Comparison of ENCODE assay signal across 13 cellular contexts in the genomic region with DNA sequence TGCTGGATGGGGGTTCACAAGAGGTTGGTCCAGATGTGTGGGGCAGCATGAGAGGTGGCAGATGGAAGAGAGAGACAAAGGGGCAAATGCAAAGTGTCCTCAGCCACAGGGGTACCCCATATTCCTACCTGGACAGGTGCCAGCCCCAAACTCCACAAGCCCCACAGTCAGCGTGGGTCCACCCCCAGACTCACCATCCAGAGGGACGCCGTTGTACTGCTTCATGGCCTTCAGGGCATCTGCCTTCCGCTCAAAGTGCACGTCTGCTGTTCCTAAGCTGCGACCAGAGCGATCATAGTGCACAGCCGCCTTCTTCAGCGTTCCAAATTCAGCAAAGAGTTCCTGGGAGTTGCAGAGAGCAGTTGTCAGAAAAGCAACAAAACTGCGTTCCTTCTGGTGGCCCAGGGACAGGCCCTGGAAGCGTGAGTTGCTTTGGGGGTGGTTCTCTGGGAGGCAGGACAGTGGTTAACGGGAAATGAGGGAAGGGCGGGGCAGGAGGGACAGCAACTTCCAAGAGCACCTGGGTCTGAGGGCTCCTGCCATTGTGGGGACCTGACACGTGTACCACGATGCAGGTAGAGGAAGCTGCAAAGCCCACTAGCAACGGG. TPM values are rescaled to one million over a fixed set of nuclear protein-coding genes. Genes with fewer than 3 reads are reported as not detected.
DNase-seq lines count a peak whose midpoint lies in the region; ATAC-seq, FAIRE-seq and TF ChIP-seq lines count a peak whose summit lies in the region.
"Had no signal": no experiment of that assay in that cellular context is flagged by ENCODE, and none has a peak within 500 bp of the region (broad histone marks: within the 10 kb centered on the region; RNA-seq: fewer than 3 reads in every experiment).

No MANE protein-coding gene starts in this region.

- no peak overlapping the region for H3K4ac ChIP-seq in mesenchymal stem cell (ENCODE audit: low read depth in 1 of 2, low read length in 2 of 2)

- no peak overlapping the region for H2BK12ac ChIP-seq in mesenchymal stem cell (ENCODE audit: low read length in 2 of 2)

- H3K9me2 ChIP-seq in Karpas-422 (replicated peaks; ENCODE audit: insufficient read depth, low read length), result no peaks in the 10 kb centered on the region

- H2AK5ac ChIP-seq in mesenchymal stem cell (ENCODE audit: low read length, severe bottlenecking), result no peak overlapping the region

- FAIRE-seq in K562 (lab: Jason Lieb, UNC), result no peak
- FAIRE-seq: TTC549 had no signal

- H3K4me1 ChIP-seq in Karpas-422 (ENCODE audit: low read length) (peaks cover 20% of the 10 kb centered on the region), K562 (replicated peaks in 1 of 2; ENCODE audit: control insufficient read depth in 2 of 2, insufficient read depth in 2 of 2, low read length in 2 of 2) (peaks cover 12 to 49% of the 10 kb centered on the region in 2 experiments; a peak in 4 of 5 replicates), mesenchymal stem cell (ENCODE audit: control insufficient read depth, insufficient read depth, low read depth, low read length) (peaks cover 43% of the 10 kb centered on the region)

- peak overlapping the region; percentile 86 for H3K4me3 Mint-ChIP-seq in activated CD8-positive, alpha-beta memory T cell treated with anti-CD3 and anti-CD28 coated beads, Interleukin-2, amount 10 ng/mL, durations not matched to agents 7 days and 5 days
- H3K4me3 Mint-ChIP-seq in progenitor cell of endocrine pancreas (ENCODE audit: low read depth), result peak overlapping the region; percentile 84

- H2BK15ac ChIP-seq in mesenchymal stem cell (ENCODE audit: low read depth, poor library complexity, severe bottlenecking), result no peak overlapping the region

- H3K36me3 Mint-ChIP-seq in activated CD8-positive, alpha-beta memory T cell treated with anti-CD3 and anti-CD28 coated beads, Interleukin-2, amount 10 ng/mL, durations not matched to agents 7 days and 5 days, result peaks cover 49% of the 10 kb centered on the region
- H3K36me3 Mint-ChIP-seq in progenitor cell of endocrine pancreas (ENCODE audit: insufficient read depth), result peaks cover 17% of the 10 kb centered on the region

- no peak overlapping the region for H4K8ac ChIP-seq in mesenchymal stem cell (ENCODE audit: low read length)

- no peaks in the 10 kb centered on the region for H3K9me3 ChIP-seq in Karpas-422 (ENCODE audit: low read length)
- no peaks in the 10 kb centered on the region for H3K9me3 ChIP-seq in K562 (replicated peaks; ENCODE audit: control insufficient read depth, insufficient read depth, low read depth, low read length)
- no peaks in the 10 kb centered on the region for H3K9me3 ChIP-seq in mesenchymal stem cell (ENCODE audit: control insufficient read depth, low read length)
- H3K9me3 ChIP-seq: uterus had no signal

- 95% methylated on average over 16 of the region's 16 CpGs for WGBS in K562 (ENCODE audit: insufficient coverage, low coverage, missing lambda C conversion rate)
- WGBS in mesenchymal stem cell, result 95% methylated on average over 16 of the region's 16 CpGs

- 0 out of 2 replicates have a peak overlapping the region, but pooled peaks have one; percentile 83 for H3K9ac ChIP-seq in Karpas-422 (ENCODE audit: low read length)
- H3K9ac ChIP-seq in K562 (ENCODE audit: insufficient read depth in 1 of 2, low read depth in 2 of 2, low read length in 2 of 2), result peak overlapping the region; percentile 89 to 96; a peak in 3 of 4 replicates
- no peak overlapping the region for H3K9ac ChIP-seq in mesenchymal stem cell (ENCODE audit: low read length)

- POLR2A ChIA-PET in K562 (lab: Yijun Ruan, JAX), result interaction anchor here (0.7 to 10.5 kb wide), 5 partner anchors 14 to 186 kb away, joined by 3 to 85 read pairs (median 3); a partner anchor contains a TSS

- H3K27ac Mint-ChIP-seq in activated CD8-positive, alpha-beta memory T cell treated with anti-CD3 and anti-CD28 coated beads, Interleukin-2, amount 10 ng/mL, durations not matched to agents 7 days and 5 days, result peak overlapping the region; percentile 63
- peak overlapping the region; percentile 33 for H3K27ac Mint-ChIP-seq in progenitor cell of endocrine pancreas

- H3K27me3 Mint-ChIP-seq in activated CD8-positive, alpha-beta memory T cell treated with anti-CD3 and anti-CD28 coated beads, Interleukin-2, amount 10 ng/mL, durations not matched to agents 7 days and 5 days, result no peaks in the 10 kb centered on the region
- H3K27me3 Mint-ChIP-seq in progenitor cell of endocrine pancreas, result no peaks in the 10 kb centered on the region

- CTCF ChIA-PET in activated CD8-positive, alpha-beta memory T cell treated with anti-CD3 and anti-CD28 coated beads, Interleukin-2, amount 10 ng/mL, durations not matched to agents 7 days and 5 days (lab: Charles Lee), result interaction anchor here (0.8 kb wide), 1 partner anchor 17 kb away, joined by 3 read pairs; no protein-coding TSS in a partner anchor
- CTCF ChIA-PET in K562 (lab: Yijun Ruan, JAX; ENCODE audit: low intra/inter-chr PET ratio), result no interaction called here

- no peak for DNase-seq in activated CD8-positive, alpha-beta memory T cell treated with anti-CD3 and anti-CD28 coated beads, Interleukin-2, amount 10 ng/mL, durations not matched to agents 7 days and 5 days
- DNase-seq in activated CD8-positive, alpha-beta memory T cell treated with anti-CD3 and anti-CD28 coated beads, Interleukin-2, amount 50 U/mL, for 4 hours, result no peak
- DNase-seq in Karpas-422 (no peak), K562 (ENCODE audit: extremely low read depth in 1 of 4, low spot score in 3 of 4) (peak in 1 of 4 experiments; percentile 10), progenitor cell of endocrine pancreas (ENCODE audit: low spot score, unreplicated experiment) (no peak), mesenchymal stem cell (no peak), NCI-H446 (lab: John Stamatoyannopoulos, UW) (no peak)
- DNase-seq: Kasumi-1, NCI-H2171 treated with DMSO at 0.1 percent for 48 hours, uterus had no signal

- no peak overlapping the region for H4K91ac ChIP-seq in mesenchymal stem cell (ENCODE audit: low read length)

- intact Hi-C loops in K562 (cut with micrococcal nuclease), result no loop called here

- peaks cover 62% of the 10 kb centered on the region for H3K79me2 ChIP-seq in Karpas-422 (ENCODE audit: low read length)
- peaks cover 78% of the 10 kb centered on the region for H3K79me2 ChIP-seq in K562 (ENCODE audit: control insufficient read depth, insufficient read depth, low read length)

- H3K9me3 Mint-ChIP-seq in activated CD8-positive, alpha-beta memory T cell treated with anti-CD3 and anti-CD28 coated beads, Interleukin-2, amount 10 ng/mL, durations not matched to agents 7 days and 5 days (ENCODE audit: low read depth), result no peaks in the 10 kb centered on the region
- no peaks in the 10 kb centered on the region for H3K9me3 Mint-ChIP-seq in progenitor cell of endocrine pancreas (ENCODE audit: low read depth)

- no TSS peak for BruUV-seq in K562 (replicated peaks; lab: Mats Ljungman, UMichigan)

- no peaks in the 10 kb centered on the region for H3K27me3 ChIP-seq in Karpas-422 (ENCODE audit: low read length)
- H3K27me3 ChIP-seq in K562 (ENCODE audit: control insufficient read depth in 2 of 2, insufficient read depth in 2 of 2, low read length in 2 of 2), result no peaks in the 10 kb centered on the region
- no peaks in the 10 kb centered on the region for H3K27me3 ChIP-seq in mesenchymal stem cell (ENCODE audit: control insufficient read depth in 1 of 2, insufficient read depth in 1 of 2, low read length in 2 of 2)
- H3K27me3 ChIP-seq: uterus had no signal

- H2BK5ac ChIP-seq in mesenchymal stem cell (ENCODE audit: low read depth, low read length, poor library complexity, severe bottlenecking), result no peak overlapping the region

- H3K36me3 ChIP-seq in Karpas-422 (ENCODE audit: insufficient read depth, low read length), result peaks cover 53% of the 10 kb centered on the region
- H3K36me3 ChIP-seq in K562 (ENCODE audit: control insufficient read depth, insufficient read depth, low read length), result peaks cover 74% of the 10 kb centered on the region
- peaks cover 60 to 61% of the 10 kb centered on the region in 2 experiments for H3K36me3 ChIP-seq in mesenchymal stem cell (ENCODE audit: control insufficient read depth in 1 of 2, insufficient read depth in 2 of 2, low read depth in 1 of 2, low read length in 2 of 2)
- H3K36me3 ChIP-seq: uterus had no signal

- peak overlapping the region in 1 of 2 experiments; percentile 53 for H3K23ac ChIP-seq in mesenchymal stem cell (ENCODE audit: low read length in 2 of 2)

- H3K9me1 ChIP-seq in K562 (ENCODE audit: control insufficient read depth, insufficient read depth, low read length), result peaks cover 5% of the 10 kb centered on the region

- peaks cover 38% of the 10 kb centered on the region for H3K4me1 Mint-ChIP-seq in activated CD8-positive, alpha-beta memory T cell treated with anti-CD3 and anti-CD28 coated beads, Interleukin-2, amount 10 ng/mL, durations not matched to agents 7 days and 5 days
- peaks cover 5% of the 10 kb centered on the region for H3K4me1 Mint-ChIP-seq in progenitor cell of endocrine pancreas (ENCODE audit: low read depth)

- H4K20me1 ChIP-seq in Karpas-422 (ENCODE audit: insufficient read depth, low read depth, low read length) (peaks cover 33% of the 10 kb centered on the region), K562 (replicated peaks; ENCODE audit: control insufficient read depth, insufficient read depth, low read length) (0 out of 2 replicates have a peak, but pooled peaks cover 4% of the 10 kb centered on the region)

- in situ Hi-C loops in K562 (cut with MboI), result no loop called here

- no peak for TF ChIP-seq EP300 in K562 (IDR thresholded peaks at IDR 0.05; ENCODE audit: low read length)

- no peak for TF ChIP-seq CTCF in K562 (IDR thresholded peaks at IDR 0.05 in 2 of 3, conservative IDR thresholded peaks at IDR 0.05 in 1 of 3; ENCODE audit: insufficient read depth in 2 of 3, low read depth in 1 of 3, low read length in 3 of 3)
- no peak for TF ChIP-seq CTCF in progenitor cell of endocrine pancreas (IDR thresholded peaks at IDR 0.05; ENCODE audit: unreplicated experiment)

- no peak overlapping the region for H3K4me3 ChIP-seq in Karpas-422 (ENCODE audit: low read length)
- no peak overlapping the region for H3K4me3 ChIP-seq in K562
- no peak overlapping the region for H3K4me3 ChIP-seq in mesenchymal stem cell (ENCODE audit: insufficient read depth in 1 of 2, low read depth in 1 of 2, low read length in 2 of 2)
- H3K4me3 ChIP-seq: skin epidermis, uterus had no signal

- H3K18ac ChIP-seq in mesenchymal stem cell (ENCODE audit: low read depth in 1 of 2, low read length in 2 of 2), result no peak overlapping the region

- H2BK120ac ChIP-seq in mesenchymal stem cell (ENCODE audit: low read depth, low read length), result no peak overlapping the region

- H3K27ac ChIP-seq in Karpas-422 (ENCODE audit: low read length) (no peak overlapping the region), K562 (ENCODE audit: extremely low read depth, low read depth, low read length) (peak overlapping the region; percentile 97; the same call in 1 of the 3 replicates), mesenchymal stem cell (ENCODE audit: low read length, poor library complexity, severe bottlenecking) (no peak overlapping the region)
- H3K27ac ChIP-seq: uterus had no signal

- no peak for ATAC-seq in activated CD8-positive, alpha-beta memory T cell treated with anti-CD3 and anti-CD28 coated beads, Interleukin-2, amount 10 ng/mL, durations not matched to agents 7 days and 5 days
- ATAC-seq in K562 (no peak), GM18870 (IDR thresholded peaks at IDR 0.05; ENCODE audit: unreplicated experiment) (no peak)

- no peak overlapping the region for H3K14ac ChIP-seq in mesenchymal stem cell (ENCODE audit: low read length in 2 of 2)

- TF ChIP-seq RAD21 in K562 (CRISPR knock-in tag; conservative IDR thresholded peaks at IDR 0.05 in 1 of 2, IDR thresholded peaks at IDR 0.05 in 1 of 2), result no peak

- H2AFZ ChIP-seq in Karpas-422 (ENCODE audit: low read length) (no peak overlapping the region), K562 (ENCODE audit: low read depth, low read length) (no peak overlapping the region), mesenchymal stem cell (ENCODE audit: low read depth, low read length) (no peak overlapping the region)

- H3K4me2 ChIP-seq in Karpas-422 (ENCODE audit: low read depth, low read length, poor library complexity, severe bottlenecking), result peak overlapping the region; percentile 92
- 0 out of 2 replicates have a peak overlapping the region, but pooled peaks have one; percentile 91 for H3K4me2 ChIP-seq in K562 (ENCODE audit: insufficient read depth, low read length)
- no peak overlapping the region for H3K4me2 ChIP-seq in mesenchymal stem cell (ENCODE audit: low read length, poor library complexity, severe bottlenecking)

- no peak for TF ChIP-seq POLR2A in K562 (conservative IDR thresholded peaks at IDR 0.05)

- H3K79me1 ChIP-seq in mesenchymal stem cell (replicated peaks; ENCODE audit: low read length, poor library complexity, severe bottlenecking), result peaks cover 28% of the 10 kb centered on the region

RNA-seq across cellular contexts. Expression of a gene that starts 2.3 kb away (rescaled TPM):
- 100 to 1,000 TPM; 215 to 236 TPM for total RNA-seq in activated CD8-positive, alpha-beta memory T cell treated with anti-CD3 and anti-CD28 coated beads, Interleukin-2, amount 10 ng/mL, durations not matched to agents 7 days and 5 days
- total RNA-seq in Karpas-422 (2014; rRNA removed; shearing (Covaris generic); ENCODE audit: low replicate concordance), result 70.1 and 191 TPM in 2 replicates
- 29.1 and 64.1 TPM in 2 replicates for total RNA-seq in K562 (2011; cell fraction: chromatin; rRNA removed; ENCODE audit: low replicate concordance)
- 70.7 and 78.0 TPM in 2 replicates for total RNA-seq in K562 (2011; cell fraction: nucleolus; rRNA removed)
- 41.9 and 54.1 TPM in 2 replicates for total RNA-seq in K562 (2011; cell fraction: nucleoplasm; rRNA removed)
- total RNA-seq in K562 (2014; rRNA removed), result 416 and 428 TPM in 2 replicates
- total RNA-seq in K562 (2014; rRNA removed; fragmentation: Illumina TruSeq; extraction: Trizol), result 74.3 and 99.3 TPM in 2 replicates
- 225 and 227 TPM in 2 replicates for total RNA-seq in K562 (2015; rRNA removed; fragmentation: Illumina TruSeq; extraction: Trizol)
- 279 and 283 TPM in 2 replicates for total RNA-seq in K562 (2021)
- 97.2 and 103 TPM in 2 replicates for polyA plus RNA-seq in K562 (2011; rRNA removed)
- polyA plus RNA-seq in K562 (2011; cell fraction: cytosol; rRNA removed), result 93.7 and 166 TPM in 2 replicates
- 98.4 and 110 TPM in 2 replicates for polyA plus RNA-seq in K562 (2011; cell fraction: nucleus; rRNA removed)
- 112 and 177 TPM in 2 replicates for polyA plus RNA-seq in K562 (2012)
- 147 and 154 TPM in 2 replicates for polyA plus RNA-seq in K562 (2014; fragmentation: Illumina TruSeq; extraction: Trizol)
- 1 to 10 TPM; 1.9 to 3.7 TPM for polyA plus RNA-seq in K562 (2014; fragmentation: Nextera tagmentation; extraction: Ambion mirVana)
- 206 and 253 TPM in 2 replicates for polyA plus RNA-seq in K562 (2014; rRNA removed)
- polyA minus RNA-seq in K562 (2011; rRNA and poly(A)+ RNA removed), result 101 and 147 TPM in 2 replicates
- 92.8 and 121 TPM in 2 replicates for polyA minus RNA-seq in K562 (2011; cell fraction: cytosol; rRNA and poly(A)+ RNA removed)
- 36.5 and 40.0 TPM in 2 replicates for polyA minus RNA-seq in K562 (2011; cell fraction: nucleus; rRNA and poly(A)+ RNA removed)
- total RNA-seq in progenitor cell of endocrine pancreas, result 98.9 and 99.7 TPM in 2 replicates
- polyA plus RNA-seq in mesenchymal stem cell (2013, experiment 1 of 2), result 44.0 TPM
- 42.6 TPM for polyA plus RNA-seq in mesenchymal stem cell (2013, experiment 2 of 2)

RNA-seq across cellular contexts. Expression of a gene that starts 2.4 kb away (rescaled TPM):
- 100 to 1,000 TPM; 138 to 155 TPM for total RNA-seq in activated CD8-positive, alpha-beta memory T cell treated with anti-CD3 and anti-CD28 coated beads, Interleukin-2, amount 10 ng/mL, durations not matched to agents 7 days and 5 days
- 87.1 and 132 TPM in 2 replicates for total RNA-seq in Karpas-422 (2014; rRNA removed; shearing (Covaris generic); ENCODE audit: low replicate concordance)
- 37.2 and 84.5 TPM in 2 replicates for total RNA-seq in K562 (2011; cell fraction: chromatin; rRNA removed; ENCODE audit: low replicate concordance)
- total RNA-seq in K562 (2011; cell fraction: nucleolus; rRNA removed), result 109 and 116 TPM in 2 replicates
- total RNA-seq in K562 (2011; cell fraction: nucleoplasm; rRNA removed), result 83.3 and 88.4 TPM in 2 replicates
- total RNA-seq in K562 (2014; rRNA removed) (220 and 252 TPM in 2 replicates), K562 (2014; rRNA removed; fragmentation: Illumina TruSeq; extraction: Trizol) (32.5 and 41.2 TPM in 2 replicates), K562 (2015; rRNA removed; fragmentation: Illumina TruSeq; extraction: Trizol) (105 and 111 TPM in 2 replicates), K562 (2021) (214 and 217 TPM in 2 replicates), progenitor cell of endocrine pancreas (137 and 139 TPM in 2 replicates)
- polyA plus RNA-seq in K562 (2011; rRNA removed) (238 and 354 TPM in 2 replicates), K562 (2014; fragmentation: Illumina TruSeq; extraction: Trizol) (57.2 and 105 TPM in 2 replicates), K562 (2014; fragmentation: Nextera tagmentation; extraction: Ambion mirVana) (100 to 1,000 TPM; 154 to 255 TPM), K562 (2014; rRNA removed) (318 and 338 TPM in 2 replicates)
- polyA plus RNA-seq in K562 (2011; cell fraction: cytosol; rRNA removed), result 720 and 811 TPM in 2 replicates
- 288 and 348 TPM in 2 replicates for polyA plus RNA-seq in K562 (2011; cell fraction: nucleus; rRNA removed)
- polyA plus RNA-seq in K562 (2012), result 288 and 382 TPM in 2 replicates
- 56.1 and 67.4 TPM in 2 replicates for polyA minus RNA-seq in K562 (2011; rRNA and poly(A)+ RNA removed)
- 52.4 and 82.6 TPM in 2 replicates for polyA minus RNA-seq in K562 (2011; cell fraction: cytosol; rRNA and poly(A)+ RNA removed)
- 24.8 and 36.9 TPM in 2 replicates for polyA minus RNA-seq in K562 (2011; cell fraction: nucleus; rRNA and poly(A)+ RNA removed)
- polyA plus RNA-seq in mesenchymal stem cell (2013, experiment 1 of 2), result 263 TPM
- 272 TPM for polyA plus RNA-seq in mesenchymal stem cell (2013, experiment 2 of 2)

RNA-seq across cellular contexts. Expression of a gene that starts 12.9 kb away (rescaled TPM):
- under 1 TPM in 1 of 2 experiments, not detected in 1; 0.23 TPM for total RNA-seq in activated CD8-positive, alpha-beta memory T cell treated with anti-CD3 and anti-CD28 coated beads, Interleukin-2, amount 10 ng/mL, durations not matched to agents 7 days and 5 days
- 0.07 TPM in 1 of 2 replicates, not detected in the other for total RNA-seq in Karpas-422 (2014; rRNA removed; shearing (Covaris generic); ENCODE audit: low replicate concordance)
- total RNA-seq in K562 (2011; cell fraction: chromatin; rRNA removed; ENCODE audit: low replicate concordance), result 0.86 and 1.5 TPM in 2 replicates
- total RNA-seq in K562 (2011; cell fraction: nucleolus; rRNA removed), result 1.3 TPM in 2 replicates
- total RNA-seq in K562 (2011; cell fraction: nucleoplasm; rRNA removed), result 1.2 and 1.4 TPM in 2 replicates
- total RNA-seq in K562 (2014; rRNA removed) (0.14 and 0.57 TPM in 2 replicates), K562 (2014; rRNA removed; fragmentation: Illumina TruSeq; extraction: Trizol) (0.07 TPM in 1 of 2 replicates, not detected in the other), K562 (2015; rRNA removed; fragmentation: Illumina TruSeq; extraction: Trizol) (0.07 and 0.30 TPM in 2 replicates), K562 (2021) (0.53 and 0.65 TPM in 2 replicates), progenitor cell of endocrine pancreas (0.78 and 1.7 TPM in 2 replicates)
- polyA plus RNA-seq in K562 (2011; rRNA removed) (0.03 and 0.07 TPM in 2 replicates), K562 (2014; fragmentation: Illumina TruSeq; extraction: Trizol) (0.07 TPM in 1 of 2 replicates, not detected in the other), K562 (2014; fragmentation: Nextera tagmentation; extraction: Ambion mirVana) (under 1 TPM; 0.43 to 0.61 TPM), K562 (2014; rRNA removed) (0.07 TPM in 1 of 2 replicates, not detected in the other)
- 0.06 and 0.88 TPM in 2 replicates for polyA plus RNA-seq in K562 (2011; cell fraction: cytosol; rRNA removed)
- 0.26 TPM in 1 of 2 replicates, not detected in the other for polyA plus RNA-seq in K562 (2011; cell fraction: nucleus; rRNA removed)
- 0.52 TPM in 1 of 2 replicates, not detected in the other for polyA plus RNA-seq in K562 (2012)
- 0.21 TPM in 2 replicates for polyA minus RNA-seq in K562 (2011; rRNA and poly(A)+ RNA removed)
- polyA minus RNA-seq in K562 (2011; cell fraction: cytosol; rRNA and poly(A)+ RNA removed), result not detected in 2 replicates
- 0.40 and 0.78 TPM in 2 replicates for polyA minus RNA-seq in K562 (2011; cell fraction: nucleus; rRNA and poly(A)+ RNA removed)
- 0.68 TPM for polyA plus RNA-seq in mesenchymal stem cell (2013, experiment 1 of 2)
- polyA plus RNA-seq in mesenchymal stem cell (2013, experiment 2 of 2), result 1.1 TPM

RNA-seq across cellular contexts. Expression of a gene that starts 18.0 kb away (rescaled TPM):
- 100 to 1,000 TPM; 693 to 725 TPM for total RNA-seq in activated CD8-positive, alpha-beta memory T cell treated with anti-CD3 and anti-CD28 coated beads, Interleukin-2, amount 10 ng/mL, durations not matched to agents 7 days and 5 days
- 68.5 and 119 TPM in 2 replicates for total RNA-seq in Karpas-422 (2014; rRNA removed; shearing (Covaris generic); ENCODE audit: low replicate concordance)
- total RNA-seq in K562 (2011; cell fraction: chromatin; rRNA removed; ENCODE audit: low replicate concordance), result 54.5 and 180 TPM in 2 replicates
- 155 and 173 TPM in 2 replicates for total RNA-seq in K562 (2011; cell fraction: nucleolus; rRNA removed)
- 62.4 and 82.4 TPM in 2 replicates for total RNA-seq in K562 (2011; cell fraction: nucleoplasm; rRNA removed)
- total RNA-seq in K562 (2014; rRNA removed) (110 and 146 TPM in 2 replicates), K562 (2014; rRNA removed; fragmentation: Illumina TruSeq; extraction: Trizol) (39.8 and 58.3 TPM in 2 replicates), K562 (2015; rRNA removed; fragmentation: Illumina TruSeq; extraction: Trizol) (105 and 107 TPM in 2 replicates), K562 (2021) (321 and 340 TPM in 2 replicates), progenitor cell of endocrine pancreas (239 and 248 TPM in 2 replicates)
- polyA plus RNA-seq in K562 (2011; rRNA removed) (23.4 and 33.4 TPM in 2 replicates), K562 (2014; fragmentation: Illumina TruSeq; extraction: Trizol) (129 and 227 TPM in 2 replicates), K562 (2014; fragmentation: Nextera tagmentation; extraction: Ambion mirVana) (10 to 100 TPM in 1 of 2 experiments, 1 to 10 TPM in 1; 9.6 to 11.2 TPM), K562 (2014; rRNA removed) (97.6 and 114 TPM in 2 replicates)
- polyA plus RNA-seq in K562 (2011; cell fraction: cytosol; rRNA removed), result 25.4 and 72.4 TPM in 2 replicates
- polyA plus RNA-seq in K562 (2011; cell fraction: nucleus; rRNA removed), result 85.3 and 131 TPM in 2 replicates
- 235 and 249 TPM in 2 replicates for polyA plus RNA-seq in K562 (2012)
- 8.6 and 11.9 TPM in 2 replicates for polyA minus RNA-seq in K562 (2011; rRNA and poly(A)+ RNA removed)
- polyA minus RNA-seq in K562 (2011; cell fraction: cytosol; rRNA and poly(A)+ RNA removed), result 45.1 and 68.4 TPM in 2 replicates
- 61.9 and 68.2 TPM in 2 replicates for polyA minus RNA-seq in K562 (2011; cell fraction: nucleus; rRNA and poly(A)+ RNA removed)
- 494 TPM for polyA plus RNA-seq in mesenchymal stem cell (2013, experiment 1 of 2)
- polyA plus RNA-seq in mesenchymal stem cell (2013, experiment 2 of 2), result 496 TPM

RNA-seq across cellular contexts. Expression of a gene that starts 22.1 kb away (rescaled TPM):
- total RNA-seq in activated CD8-positive, alpha-beta memory T cell treated with anti-CD3 and anti-CD28 coated beads, Interleukin-2, amount 10 ng/mL, durations not matched to agents 7 days and 5 days, result 10 to 100 TPM; 48.5 TPM
- 20.9 and 72.3 TPM in 2 replicates for total RNA-seq in Karpas-422 (2014; rRNA removed; shearing (Covaris generic); ENCODE audit: low replicate concordance)
- 142 and 422 TPM in 2 replicates for total RNA-seq in K562 (2011; cell fraction: chromatin; rRNA removed; ENCODE audit: low replicate concordance)
- total RNA-seq in K562 (2011; cell fraction: nucleolus; rRNA removed), result 366 and 427 TPM in 2 replicates
- 182 and 225 TPM in 2 replicates for total RNA-seq in K562 (2011; cell fraction: nucleoplasm; rRNA removed)
- 123 and 139 TPM in 2 replicates for total RNA-seq in K562 (2014; rRNA removed)
- 42.7 and 57.5 TPM in 2 replicates for total RNA-seq in K562 (2014; rRNA removed; fragmentation: Illumina TruSeq; extraction: Trizol)
- total RNA-seq in K562 (2015; rRNA removed; fragmentation: Illumina TruSeq; extraction: Trizol), result 81.7 and 82.5 TPM in 2 replicates
- 125 and 134 TPM in 2 replicates for total RNA-seq in K562 (2021)
- 71.5 and 97.8 TPM in 2 replicates for polyA plus RNA-seq in K562 (2011; rRNA removed)
- 77.5 and 97.1 TPM in 2 replicates for polyA plus RNA-seq in K562 (2011; cell fraction: cytosol; rRNA removed)
- 473 and 533 TPM in 2 replicates for polyA plus RNA-seq in K562 (2011; cell fraction: nucleus; rRNA removed)
- 94.8 and 147 TPM in 2 replicates for polyA plus RNA-seq in K562 (2012)
- polyA plus RNA-seq in K562 (2014; fragmentation: Illumina TruSeq; extraction: Trizol), result 83.7 and 95.3 TPM in 2 replicates
- 1 to 10 TPM in 1 of 2 experiments, under 1 TPM in 1; 0.92 to 1.6 TPM for polyA plus RNA-seq in K562 (2014; fragmentation: Nextera tagmentation; extraction: Ambion mirVana)
- 131 and 133 TPM in 2 replicates for polyA plus RNA-seq in K562 (2014; rRNA removed)
- polyA minus RNA-seq in K562 (2011; rRNA and poly(A)+ RNA removed), result 48.7 and 49.2 TPM in 2 replicates
- polyA minus RNA-seq in K562 (2011; cell fraction: cytosol; rRNA and poly(A)+ RNA removed), result 35.6 and 49.0 TPM in 2 replicates
- polyA minus RNA-seq in K562 (2011; cell fraction: nucleus; rRNA and poly(A)+ RNA removed), result 127 and 186 TPM in 2 replicates
- total RNA-seq in progenitor cell of endocrine pancreas, result 93.2 and 95.2 TPM in 2 replicates
- polyA plus RNA-seq in mesenchymal stem cell (2013, experiment 1 of 2), result 50.1 TPM
- polyA plus RNA-seq in mesenchymal stem cell (2013, experiment 2 of 2), result 48.6 TPM
